9 cellular contexts compared by ENCODE assay signal in the genomic region with DNA sequence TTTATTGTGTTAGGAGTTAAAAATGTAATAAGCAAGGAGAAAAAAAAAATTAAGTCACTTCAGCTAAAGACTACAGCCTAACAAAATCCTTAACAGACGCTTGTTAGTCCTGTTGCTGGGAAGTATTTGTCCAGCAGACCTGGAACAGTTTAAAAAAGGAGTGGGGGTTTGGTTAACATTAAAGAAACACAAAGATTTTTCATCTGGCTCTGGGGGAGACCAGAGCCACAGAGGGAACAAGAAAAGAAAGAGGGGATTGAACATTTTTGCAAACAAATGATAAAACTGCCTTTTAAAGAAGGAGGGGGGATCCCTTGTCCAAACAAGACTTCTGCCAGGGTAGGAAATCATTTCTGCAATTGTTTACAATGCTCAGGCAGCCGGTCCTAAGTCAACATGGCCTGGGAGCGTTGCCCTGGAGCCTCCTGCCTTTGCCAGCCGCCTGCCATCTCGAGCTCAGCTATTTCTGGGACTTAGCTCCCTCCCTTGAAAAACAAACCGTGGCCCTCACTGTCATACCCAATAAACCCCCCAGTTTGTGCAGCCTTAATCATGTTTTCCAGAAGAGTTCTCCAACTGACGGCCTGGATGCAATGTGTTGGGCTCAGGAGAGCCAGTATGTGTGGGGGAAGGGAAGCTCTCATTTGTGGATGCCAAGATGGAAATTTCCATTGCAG.
DNase-seq lines count a peak whose midpoint lies in the region; ATAC-seq, FAIRE-seq and TF ChIP-seq lines count a peak whose summit lies in the region.
"Had no signal": no experiment of that assay in that cellular context is flagged by ENCODE, and none has a peak within 500 bp of the region (broad histone marks: within the 10 kb centered on the region; RNA-seq: fewer than 3 reads in every experiment).

No MANE protein-coding gene starts in this region.

- no peak for TF ChIP-seq CTCF in colonic mucosa (IDR thresholded peaks at IDR 0.05)
- no peak for TF ChIP-seq CTCF in mesothelial cell of epicardium (IDR thresholded peaks at IDR 0.05; ENCODE audit: unreplicated experiment)
- TF ChIP-seq CTCF in CD14-positive monocyte (IDR thresholded peaks at IDR 0.05), result no peak

- no peaks in the 10 kb centered on the region for H3K27me3 ChIP-seq in colonic mucosa

- H3K4me1 Mint-ChIP-seq in mesothelial cell of epicardium (peaks cover 54% of the 10 kb centered on the region), CD14-positive monocyte (peaks cover 3% of the 10 kb centered on the region)
- H3K4me1 Mint-ChIP-seq: naive B cell had no signal

- H3K9ac ChIP-seq in colonic mucosa (ENCODE audit: low read depth in 2 of 2, low read length in 2 of 2), result peak overlapping the region in 1 of 2 donors; percentile 65

- no peaks in the 10 kb centered on the region for H3K36me3 ChIP-seq in colonic mucosa

- H3K27ac Mint-ChIP-seq in mesothelial cell of epicardium (peak overlapping the region; percentile 98), CD14-positive monocyte (no peak overlapping the region)
- H3K27ac Mint-ChIP-seq: naive B cell had no signal

- FAIRE-seq in urothelium cell line (lab: Jason Lieb, UNC), result no peak

- H3K27ac ChIP-seq in colonic mucosa, result peak overlapping the region; percentile 78

- ATAC-seq in GM21619 (IDR thresholded peaks at IDR 0.05; ENCODE audit: unreplicated experiment), result no peak

- H3K4me1 ChIP-seq in colonic mucosa, result peaks cover 3% of the 10 kb centered on the region

- intact Hi-C loops in colonic mucosa (cut with DNase I), result no loop called here
- intact Hi-C loops in CD14-positive monocyte (cut with micrococcal nuclease), result no loop called here

- H3K4me3 ChIP-seq in colonic mucosa, result no peak overlapping the region

- H3K36me3 Mint-ChIP-seq in mesothelial cell of epicardium (no peaks in the 10 kb centered on the region), CD14-positive monocyte (peaks cover 2% of the 10 kb centered on the region in 2 donors)

- no peaks in the 10 kb centered on the region for H3K9me3 ChIP-seq in colonic mucosa

- H3K4me3 Mint-ChIP-seq in mesothelial cell of epicardium (peak overlapping the region; percentile 46), CD14-positive monocyte (no peak overlapping the region)
- H3K4me3 Mint-ChIP-seq: naive B cell had no signal

- peak; percentile 1 for DNase-seq in SIG-M5 treated with dmso at 0.1 percent for 504 hours (lab: John Stamatoyannopoulos, UW; ENCODE audit: unreplicated experiment)
- DNase-seq in SIG-M5 (lab: John Stamatoyannopoulos, UW), result no peak
- DNase-seq in colonic mucosa, result peak; percentile 82
- DNase-seq in mesothelial cell of epicardium (ENCODE audit: low spot score in 2 of 2, unreplicated experiment in 2 of 2), result peak in 1 of 2 experiments; percentile 38
- DNase-seq in urothelium cell line (ENCODE audit: low spot score), result peak; percentile 25
- DNase-seq in GOT3 (lab: John Stamatoyannopoulos, UW), result no peak
- DNase-seq in CD14-positive monocyte (ENCODE audit: low spot score), result no peak
- DNase-seq: naive B cell had no signal

- no peaks in the 10 kb centered on the region for H3K27me3 Mint-ChIP-seq in mesothelial cell of epicardium (ENCODE audit: low read depth)
- peaks cover 0 to 2% (median 0%) of the 10 kb centered on the region in 3 donors for H3K27me3 Mint-ChIP-seq in CD14-positive monocyte (ENCODE audit: low read depth in 3 of 3)

- peaks cover 10% of the 10 kb centered on the region for H3K9me3 Mint-ChIP-seq in mesothelial cell of epicardium
- H3K9me3 Mint-ChIP-seq in CD14-positive monocyte, result peaks cover 13 to 31% (median 18%) of the 10 kb centered on the region in 7 donors

Comparison
In these comparisons a context has a peak if more than half of its experiments do, and no peak if none do; other contexts are left out.
1. DNase-seq: peak in SIG-M5 treated with dmso at 0.1 percent for 504 hours (single experiment), colonic mucosa (single experiment) and urothelium cell line (single experiment); none in SIG-M5 (single experiment), GOT3 (single experiment) and CD14-positive monocyte (single experiment).